Comparison of ENCODE assay signal across 14 cellular contexts in genomic region chr19:35021016-35021415, GRCh38. TPM values are rescaled to one million over a fixed set of nuclear protein-coding genes. Genes with fewer than 3 reads are reported as not detected.
"Had no signal": no experiment of that assay in that cellular context is flagged by ENCODE, and none has a peak within 500 bp of the region (broad histone marks: within the 10 kb centered on the region; RNA-seq: fewer than 3 reads in every experiment).

No MANE protein-coding gene starts in this region.

- H3K4me3 Mint-ChIP-seq: activated B cell treated with CpG ODN at 0.5 μM for 24 hours; activated CD4-positive, alpha-beta T cell treated with anti-CD3 and anti-CD28 coated beads, Interleukin-2, amount 10 ng/mL, durations not matched to agents 24 days and 14 days had no signal

- H3K27me3 Mint-ChIP-seq: activated B cell treated with CpG ODN at 0.5 μM for 24 hours; activated CD4-positive, alpha-beta T cell treated with anti-CD3 and anti-CD28 coated beads, Interleukin-2, amount 10 ng/mL, durations not matched to agents 24 days and 14 days had no signal

- ATAC-seq: gastrocnemius medialis had no signal

- H3K27ac Mint-ChIP-seq: activated B cell treated with CpG ODN at 0.5 μM for 24 hours; activated CD4-positive, alpha-beta T cell treated with anti-CD3 and anti-CD28 coated beads, Interleukin-2, amount 10 ng/mL, durations not matched to agents 24 days and 14 days had no signal

- DNase-seq: activated B cell treated with CpG ODN at 0.5 μM for 24 hours; activated CD4-positive, alpha-beta T cell treated with anti-CD3 and anti-CD28 coated beads, Interleukin-2, amount 10 ng/mL, durations not matched to agents 24 days and 14 days; activated T-cell treated with anti-CD3 and anti-CD28 coated beads, Interleukin-2, amount 50 U/mL, for 1 hour; brain microvascular endothelial cell; cerebellar nuclear complex; dermis blood vessel endothelial cell; gastrocnemius medialis; kidney; left ventricle myocardium inferior; mesenchymal stem cell; stimulated activated CD4-positive, alpha-beta T cell treated with anti-CD3 and anti-CD28 coated beads, Interleukin-4, amount 100 ng/mL, for 24 hours; T-helper 1 cell had no signal

- H3K9me3 Mint-ChIP-seq: activated B cell treated with CpG ODN at 0.5 μM for 24 hours; activated CD4-positive, alpha-beta T cell treated with anti-CD3 and anti-CD28 coated beads, Interleukin-2, amount 10 ng/mL, durations not matched to agents 24 days and 14 days had no signal

RNA-seq across cellular contexts. Expression of gene HPN, which starts 20.5 kb away (rescaled TPM):
- total RNA-seq: activated B cell treated with CpG ODN at 0.5 μM for 24 hours, osteocyte, vagina had no signal
